Comparison of ENCODE assay signal across 29 cellular contexts in genomic region chr7:85612514-85612913, GRCh38.
"Had no signal": no experiment of that assay in that cellular context is flagged by ENCODE, and none has a peak within 500 bp of the region (broad histone marks: within the 10 kb centered on the region; RNA-seq: fewer than 3 reads in every experiment).

No MANE protein-coding gene starts in this region.

- ATAC-seq: activated T-cell treated with anti-CD3 and anti-CD28 coated beads, Interleukin-2, amount 50 U/mL, for 72 hours; left lobe of liver; natural killer cell treated with Interleukin-12 subunit alpha and Interleukin-12 subunit beta and Interleukin-15 and Interleukin-18, amount 100 ng/mL, for 72 hours; right lobe of liver; stimulated activated effector memory CD8-positive, alpha-beta T cell treated with anti-CD3 and anti-CD28 coated beads, Interleukin-12 subunit alpha, Interleukin-12 subunit beta, amount 100 ng/mL, for 72 hours had no signal

- H3K4me3 Mint-ChIP-seq: activated naive CD4-positive, alpha-beta T cell treated with anti-CD3 and anti-CD28 coated beads, Interleukin-2, amount 50 U/mL, for 24 hours; activated T-cell treated with anti-CD3 and anti-CD28 coated beads, Interleukin-2, amount 50 U/mL, for 72 hours; natural killer cell treated with Interleukin-12 subunit alpha and Interleukin-12 subunit beta and Interleukin-15 and Interleukin-18, amount 100 ng/mL, for 72 hours; stimulated activated effector memory CD8-positive, alpha-beta T cell treated with anti-CD3 and anti-CD28 coated beads, Interleukin-12 subunit alpha, Interleukin-12 subunit beta, amount 100 ng/mL, for 72 hours had no signal

- H3K27me3 Mint-ChIP-seq: activated naive CD4-positive, alpha-beta T cell treated with anti-CD3 and anti-CD28 coated beads, Interleukin-2, amount 50 U/mL, for 24 hours; natural killer cell treated with Interleukin-12 subunit alpha and Interleukin-12 subunit beta and Interleukin-15 and Interleukin-18, amount 100 ng/mL, for 72 hours had no signal

- H3K4me1 Mint-ChIP-seq: activated naive CD4-positive, alpha-beta T cell treated with anti-CD3 and anti-CD28 coated beads, Interleukin-2, amount 50 U/mL, for 24 hours; stimulated activated effector memory CD8-positive, alpha-beta T cell treated with anti-CD3 and anti-CD28 coated beads, Interleukin-12 subunit alpha, Interleukin-12 subunit beta, amount 100 ng/mL, for 72 hours had no signal

- H3K27ac ChIP-seq: adrenal gland, neutrophil, parathyroid adenoma, right lobe of liver, stomach, vagina, VCaP had no signal

- H3K4me3 ChIP-seq: adrenal gland, lung, right lobe of liver, smooth muscle cell, stomach, vagina had no signal

- H3K27ac Mint-ChIP-seq: activated naive CD4-positive, alpha-beta T cell treated with anti-CD3 and anti-CD28 coated beads, Interleukin-2, amount 50 U/mL, for 24 hours; natural killer cell treated with Interleukin-12 subunit alpha and Interleukin-12 subunit beta and Interleukin-15 and Interleukin-18, amount 100 ng/mL, for 72 hours; stimulated activated effector memory CD8-positive, alpha-beta T cell treated with anti-CD3 and anti-CD28 coated beads, Interleukin-12 subunit alpha, Interleukin-12 subunit beta, amount 100 ng/mL, for 72 hours had no signal

- H3K9ac ChIP-seq: parathyroid adenoma had no signal

- H3K36me3 Mint-ChIP-seq: activated naive CD4-positive, alpha-beta T cell treated with anti-CD3 and anti-CD28 coated beads, Interleukin-2, amount 50 U/mL, for 24 hours; stimulated activated effector memory CD8-positive, alpha-beta T cell treated with anti-CD3 and anti-CD28 coated beads, Interleukin-12 subunit alpha, Interleukin-12 subunit beta, amount 100 ng/mL, for 72 hours had no signal

- H2AFZ ChIP-seq: parathyroid adenoma had no signal

- H3K4me2 ChIP-seq: smooth muscle cell had no signal

- FAIRE-seq: bronchial epithelial cell, endometrium, frontal cortex had no signal

- H3K79me2 ChIP-seq: parathyroid adenoma had no signal

- H3K9me3 ChIP-seq: adrenal gland, neutrophil, right lobe of liver, vagina had no signal

- H3K27me3 ChIP-seq: adrenal gland, neutrophil, right lobe of liver, stomach, vagina had no signal

- H3K36me3 ChIP-seq: adrenal gland, neutrophil, right lobe of liver, stomach, vagina had no signal

- H3K4me1 ChIP-seq: adrenal gland, parathyroid adenoma, right lobe of liver, stomach, vagina had no signal

- DNase-seq: activated CD4-positive, alpha-beta T cell treated with anti-CD3 and anti-CD28 coated beads, Interleukin-2, amount 50 U/mL, for 1 hour; activated CD4-positive, CD25-positive, alpha-beta regulatory T cell treated with anti-CD3 and anti-CD28 coated beads, Interleukin-2, amount 50 U/mL, for 72 hours; activated CD8-positive, alpha-beta memory T cell treated with anti-CD3 and anti-CD28 coated beads for 24 hours; activated CD8-positive, alpha-beta memory T cell treated with anti-CD3 and anti-CD28 coated beads, Interleukin-2, amount 50 U/mL, for 48 hours; activated effector memory CD4-positive, alpha-beta T cell treated with anti-CD3 and anti-CD28 coated beads, Interleukin-2, amount 50 U/mL, for 16 hours; activated T-cell treated with anti-CD3 and anti-CD28 coated beads, Interleukin-2, amount 50 U/mL, for 72 hours; adrenal gland; cerebellar nuclear complex; cortex of kidney; erythroblast; hypothalamus; islet precursor cell; right lobe of liver; stimulated activated CD4-positive, alpha-beta T cell treated with anti-CD3 and anti-CD28 coated beads, Interleukin-4, amount 100 ng/mL, for 24 hours; stomach; trophoblast cell had no signal
